In the genomic region with DNA sequence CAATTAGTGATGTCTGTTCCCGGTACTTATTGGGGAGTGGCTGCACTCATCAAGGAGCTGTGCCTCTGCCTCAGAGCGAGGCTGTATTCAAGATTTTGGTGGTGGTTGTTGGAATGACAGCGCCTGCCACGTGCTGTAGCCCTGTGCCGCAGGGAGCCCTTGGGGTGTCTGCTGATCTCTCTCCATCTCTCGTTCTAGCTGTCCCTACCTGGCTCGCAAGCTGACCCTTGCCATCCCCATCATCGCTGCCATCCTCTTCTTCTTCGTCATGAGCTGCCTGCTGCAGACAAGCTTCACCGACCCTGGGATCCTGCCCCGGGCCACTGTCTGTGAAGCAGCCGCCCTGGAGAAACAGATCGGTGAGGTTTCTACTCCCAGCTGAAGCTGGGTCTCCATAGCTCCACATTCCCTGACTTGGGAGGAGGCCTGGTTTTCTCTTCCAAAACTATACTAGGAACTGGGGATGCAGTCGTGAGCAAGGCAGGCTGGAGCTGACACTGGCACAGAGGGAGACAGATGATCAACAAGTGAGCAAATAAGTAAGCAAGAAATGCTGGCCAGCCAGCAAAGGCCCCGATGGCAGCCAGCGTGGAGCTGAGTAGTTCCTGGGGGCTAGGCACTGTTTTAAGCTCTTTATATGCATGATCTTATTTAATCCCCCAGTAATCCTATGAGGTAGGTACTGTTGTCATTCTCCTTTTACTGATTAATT, we compare ENCODE assay signal across 1 cellular context.
A peak's percentile ranks its signal among the peaks of the same experiment; 100 is the strongest.
TF ChIP-seq lines count a peak whose summit lies in the region.

No MANE protein-coding gene starts in this region.

TF ChIP-seq in HepG2, 621 proteins besides CTCF, POLR2A, EP300 and RAD21 (continued from another document):
- 0 out of 2 replicates have a peak, but pooled peaks have one; percentile 15 for TF ChIP-seq ZC3H13 (CRISPR knock-in tag; IDR thresholded peaks at IDR 0.05)
- no peak for TF ChIP-seq ZNF264 (CRISPR knock-in tag; IDR thresholded peaks at IDR 0.05)
